9 cellular contexts compared by ENCODE assay signal in the genomic region with DNA sequence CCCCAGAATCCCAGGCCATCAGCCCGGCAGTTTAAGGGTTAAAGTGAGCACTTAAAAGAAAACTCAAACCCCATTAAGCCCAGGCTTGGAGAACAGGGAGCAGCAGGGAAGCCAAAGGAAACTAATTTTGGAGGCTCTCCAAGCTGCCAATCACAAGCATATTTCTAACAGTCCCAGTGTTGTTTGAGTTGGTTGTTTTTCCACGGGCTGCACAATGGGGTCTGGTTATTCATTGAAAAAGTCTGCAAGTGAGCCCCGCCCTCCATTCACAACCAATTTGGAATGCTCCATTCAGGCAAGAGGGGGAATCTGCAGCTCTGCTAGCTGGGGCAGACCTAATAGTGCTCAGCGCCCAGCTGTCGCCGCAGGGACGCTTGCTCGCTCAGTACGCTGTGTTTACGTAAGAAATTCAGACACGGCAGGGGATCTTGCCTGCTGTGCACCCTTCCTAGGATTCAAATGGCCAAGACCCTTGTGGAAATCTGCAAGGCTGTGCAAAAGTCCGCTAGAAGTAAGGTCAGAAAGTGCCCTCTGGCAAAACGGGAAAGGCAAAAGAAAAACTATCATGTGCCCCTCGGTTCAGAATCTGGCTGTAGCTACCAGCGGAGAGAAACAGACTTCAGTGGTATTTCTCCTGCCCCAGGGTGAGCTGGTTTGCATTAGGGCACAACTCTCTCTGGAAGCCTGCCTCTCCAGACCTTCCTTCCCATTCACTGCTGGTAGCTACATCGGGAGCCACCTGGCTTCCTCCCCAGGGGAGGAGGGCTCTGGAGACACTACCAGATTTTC. TPM values are rescaled to one million over a fixed set of nuclear protein-coding genes. Genes with fewer than 3 reads are reported as not detected.
DNase-seq lines count a peak whose midpoint lies in the region; FAIRE-seq and TF ChIP-seq lines count a peak whose summit lies in the region.
"Had no signal": no experiment of that assay in that cellular context is flagged by ENCODE, and none has a peak within 500 bp of the region (broad histone marks: within the 10 kb centered on the region; RNA-seq: fewer than 3 reads in every experiment).

No MANE protein-coding gene starts in this region.

- H3K4me3 ChIP-seq in colonic mucosa (peak overlapping the region; percentile 1), kidney (ENCODE audit: low read length in 2 of 2) (peak overlapping the region; percentile 62 to 65), small intestine (ENCODE audit: low read depth in 1 of 2, low read length in 2 of 2) (peak overlapping the region; percentile 2)

- H3K9me3 Mint-ChIP-seq in activated CD4-positive, alpha-beta memory T cell treated with anti-CD3 and anti-CD28 coated beads, Interleukin-2, amount 10 ng/mL, durations not matched to agents 7 days and 5 days: no peaks in the 10 kb centered on the region

- CTCF ChIA-PET in activated CD4-positive, alpha-beta memory T cell treated with anti-CD3 and anti-CD28 coated beads, Interleukin-2, amount 10 ng/mL, durations not matched to agents 7 days and 5 days (lab: Charles Lee): interaction anchor here (1.5 kb wide), 1 partner anchor 154 kb away, joined by 4 read pairs; no protein-coding TSS in a partner anchor

- 2 to 5% (median 3%) methylated on average over 16 of the region's 16 CpGs for WGBS in small intestine, 3 donors

- H3K27ac ChIP-seq in colonic mucosa (no peak overlapping the region), kidney (ENCODE audit: low read depth in 2 of 2, low read length in 2 of 2) (peak overlapping the region; percentile 52 to 56), small intestine (ENCODE audit: low read depth in 1 of 2, low read length in 1 of 2) (peak overlapping the region in 1 of 2 donors; percentile 36)
- H3K27ac ChIP-seq: C4-2B had no signal

- no peaks in the 10 kb centered on the region for H3K27me3 ChIP-seq in colonic mucosa
- no peaks in the 10 kb centered on the region for H3K27me3 ChIP-seq in small intestine (ENCODE audit: control insufficient read depth in 2 of 2, insufficient read depth in 2 of 2, low read length in 2 of 2)

- H3K9me3 ChIP-seq in colonic mucosa (no peaks in the 10 kb centered on the region), kidney (ENCODE audit: control insufficient read depth in 1 of 2, low read length in 2 of 2) (no peaks in the 10 kb centered on the region), small intestine (ENCODE audit: control insufficient read depth, low read depth) (no peaks in the 10 kb centered on the region)

- no peak overlapping the region for H3K4me3 Mint-ChIP-seq in activated CD4-positive, alpha-beta memory T cell treated with anti-CD3 and anti-CD28 coated beads, Interleukin-2, amount 10 ng/mL, durations not matched to agents 7 days and 5 days

- H3K9ac ChIP-seq in colonic mucosa (ENCODE audit: low read depth in 2 of 2, low read length in 2 of 2) (peak overlapping the region in 1 of 2 donors; percentile 62), kidney (ENCODE audit: low read length in 2 of 2) (peak overlapping the region in 1 of 2 donors; percentile 20)

- no peaks in the 10 kb centered on the region for H3K36me3 Mint-ChIP-seq in activated CD4-positive, alpha-beta memory T cell treated with anti-CD3 and anti-CD28 coated beads, Interleukin-2, amount 10 ng/mL, durations not matched to agents 7 days and 5 days (ENCODE audit: low read depth)

- POLR2A ChIA-PET in activated CD4-positive, alpha-beta memory T cell treated with anti-CD3 and anti-CD28 coated beads, Interleukin-2, amount 10 ng/mL, durations not matched to agents 7 days and 5 days (lab: Charles Lee): no interaction called here

- H3K4me1 Mint-ChIP-seq in activated CD4-positive, alpha-beta memory T cell treated with anti-CD3 and anti-CD28 coated beads, Interleukin-2, amount 10 ng/mL, durations not matched to agents 7 days and 5 days: no peaks in the 10 kb centered on the region

- H3K36me3 ChIP-seq in colonic mucosa (no peaks in the 10 kb centered on the region), kidney (ENCODE audit: control insufficient read depth in 1 of 2, insufficient read depth in 2 of 2, low read length in 2 of 2) (no peaks in the 10 kb centered on the region), small intestine (ENCODE audit: control insufficient read depth in 2 of 2, insufficient read depth in 2 of 2, low read length in 2 of 2) (no peaks in the 10 kb centered on the region)

- H3K4me1 ChIP-seq in colonic mucosa (peaks cover 13% of the 10 kb centered on the region), kidney (ENCODE audit: control insufficient read depth in 1 of 2, insufficient read depth in 1 of 2, low read depth in 1 of 2, low read length in 2 of 2) (peaks cover 19 to 28% of the 10 kb centered on the region in 2 donors), small intestine (ENCODE audit: control insufficient read depth in 2 of 2, insufficient read depth in 1 of 2, low read depth in 1 of 2, low read length in 1 of 2) (peaks cover 0 to 4% of the 10 kb centered on the region in 2 donors)

- DNase-seq in activated CD4-positive, alpha-beta T cell treated with anti-CD3 and anti-CD28 coated beads for 48 hours: peak; percentile 17
- no peak for DNase-seq in activated CD4-positive, alpha-beta T cell treated with anti-CD3 and anti-CD28 coated beads, Interleukin-2, amount 50 U/mL, for 1 hour
- DNase-seq in NCI-H526 (lab: John Stamatoyannopoulos, UW) (peak; percentile 87 to 93), colonic mucosa (peak; percentile 86), kidney (peak; percentile 82), small intestine (peak; percentile 83), OCI-M2 (lab: John Stamatoyannopoulos, UW; ENCODE audit: unreplicated experiment) (no peak)
- DNase-seq in activated CD4-positive, alpha-beta memory T cell treated with anti-CD3 and anti-CD28 coated beads, Interleukin-2, amount 10 ng/mL, durations not matched to agents 7 days and 5 days: no peak

- intact Hi-C loops in colonic mucosa (cut with DNase I) (no loop called here), kidney (cut with DNase I) (no loop called here)

- no peak overlapping the region for H3K27ac Mint-ChIP-seq in activated CD4-positive, alpha-beta memory T cell treated with anti-CD3 and anti-CD28 coated beads, Interleukin-2, amount 10 ng/mL, durations not matched to agents 7 days and 5 days

- TF ChIP-seq CTCF in colonic mucosa (IDR thresholded peaks at IDR 0.05) (no peak), kidney (IDR thresholded peaks at IDR 0.05; ENCODE audit: borderline replicate concordance, extremely low read depth, insufficient read depth) (no peak)

- peak; percentile 66 for FAIRE-seq in kidney (lab: Jason Lieb, UNC)
- FAIRE-seq in small intestine (lab: Jason Lieb, UNC): no peak

- peaks cover 80% of the 10 kb centered on the region for H3K27me3 Mint-ChIP-seq in activated CD4-positive, alpha-beta memory T cell treated with anti-CD3 and anti-CD28 coated beads, Interleukin-2, amount 10 ng/mL, durations not matched to agents 7 days and 5 days

RNA-seq across cellular contexts. Expression of a gene that starts 11.0 kb away (rescaled TPM):
- total RNA-seq in colonic mucosa (1 to 10 TPM; 3.1 TPM), kidney (34.6 TPM)
- polyA plus RNA-seq in kidney (ENCODE audit: insufficient read depth, low read depth, low replicate concordance) (5.1 TPM), small intestine (1 to 10 TPM in 2 of 3 donors, under 1 TPM in 1; 0.45 to 4.3 (median 2.2) TPM)
- 1 to 10 TPM; 2.5 to 3.3 TPM for total RNA-seq in activated CD4-positive, alpha-beta memory T cell treated with anti-CD3 and anti-CD28 coated beads, Interleukin-2, amount 10 ng/mL, durations not matched to agents 7 days and 5 days

Comparison
In these comparisons a context has a peak if more than half of its experiments do, and no peak if none do; other contexts are left out.
1. DNase-seq: peak in activated CD4-positive, alpha-beta T cell treated with anti-CD3 and anti-CD28 coated beads for 48 hours (single experiment), NCI-H526 (2 of 2), colonic mucosa (single experiment), kidney (single experiment) and small intestine (single experiment); none in activated CD4-positive, alpha-beta T cell treated with anti-CD3 and anti-CD28 coated beads, Interleukin-2, amount 50 U/mL, for 1 hour (single experiment), activated CD4-positive, alpha-beta memory T cell treated with anti-CD3 and anti-CD28 coated beads, Interleukin-2, amount 10 ng/mL, durations not matched to agents 7 days and 5 days (single experiment) and OCI-M2 (single experiment).
2. H3K4me3 ChIP-seq: peak in every context shown above with its lines; median percentile 64 in kidney; 2 in small intestine; 1 in colonic mucosa.